In the genomic region with DNA sequence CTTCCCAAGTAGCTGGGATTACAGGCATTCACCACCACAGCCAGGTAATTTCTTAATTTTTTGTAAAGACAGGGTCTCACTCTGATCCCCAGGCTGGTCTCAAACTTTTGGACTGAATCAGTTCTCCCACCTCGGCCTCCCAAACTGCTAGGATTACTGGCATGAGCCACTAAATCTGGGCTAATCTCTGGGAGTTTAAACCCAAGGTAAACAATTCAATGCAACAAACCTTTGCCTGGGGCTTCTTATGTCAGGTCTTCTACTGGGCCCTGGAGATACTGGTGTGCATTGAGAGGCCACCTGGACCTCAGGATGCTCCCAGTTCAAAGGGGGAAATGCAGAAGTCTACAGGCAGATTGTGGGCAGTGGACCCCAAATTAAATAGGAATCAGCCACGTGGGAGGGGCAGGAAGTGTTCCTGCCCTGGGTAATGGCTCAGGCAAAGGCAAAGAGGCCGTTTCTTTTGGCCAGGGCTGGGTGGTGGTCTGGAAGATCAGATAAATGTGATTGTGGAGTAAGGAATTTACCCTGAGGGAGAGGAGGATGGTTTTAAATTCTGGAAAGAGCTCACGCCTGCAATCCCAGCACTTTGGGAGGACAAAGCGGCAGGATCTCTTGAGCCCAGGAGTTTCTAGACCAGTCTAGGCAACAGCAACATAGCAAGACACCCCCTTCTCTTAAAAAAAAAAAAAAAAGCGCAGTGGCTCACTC, we compare ENCODE assay signal across 1 cellular context.
TF ChIP-seq lines count a peak whose summit lies in the region.

No MANE protein-coding gene starts in this region.

TF ChIP-seq in GM23338, 12 proteins besides CTCF, POLR2A, EP300 and RAD21:
- TF ChIP-seq, protein P1, sequence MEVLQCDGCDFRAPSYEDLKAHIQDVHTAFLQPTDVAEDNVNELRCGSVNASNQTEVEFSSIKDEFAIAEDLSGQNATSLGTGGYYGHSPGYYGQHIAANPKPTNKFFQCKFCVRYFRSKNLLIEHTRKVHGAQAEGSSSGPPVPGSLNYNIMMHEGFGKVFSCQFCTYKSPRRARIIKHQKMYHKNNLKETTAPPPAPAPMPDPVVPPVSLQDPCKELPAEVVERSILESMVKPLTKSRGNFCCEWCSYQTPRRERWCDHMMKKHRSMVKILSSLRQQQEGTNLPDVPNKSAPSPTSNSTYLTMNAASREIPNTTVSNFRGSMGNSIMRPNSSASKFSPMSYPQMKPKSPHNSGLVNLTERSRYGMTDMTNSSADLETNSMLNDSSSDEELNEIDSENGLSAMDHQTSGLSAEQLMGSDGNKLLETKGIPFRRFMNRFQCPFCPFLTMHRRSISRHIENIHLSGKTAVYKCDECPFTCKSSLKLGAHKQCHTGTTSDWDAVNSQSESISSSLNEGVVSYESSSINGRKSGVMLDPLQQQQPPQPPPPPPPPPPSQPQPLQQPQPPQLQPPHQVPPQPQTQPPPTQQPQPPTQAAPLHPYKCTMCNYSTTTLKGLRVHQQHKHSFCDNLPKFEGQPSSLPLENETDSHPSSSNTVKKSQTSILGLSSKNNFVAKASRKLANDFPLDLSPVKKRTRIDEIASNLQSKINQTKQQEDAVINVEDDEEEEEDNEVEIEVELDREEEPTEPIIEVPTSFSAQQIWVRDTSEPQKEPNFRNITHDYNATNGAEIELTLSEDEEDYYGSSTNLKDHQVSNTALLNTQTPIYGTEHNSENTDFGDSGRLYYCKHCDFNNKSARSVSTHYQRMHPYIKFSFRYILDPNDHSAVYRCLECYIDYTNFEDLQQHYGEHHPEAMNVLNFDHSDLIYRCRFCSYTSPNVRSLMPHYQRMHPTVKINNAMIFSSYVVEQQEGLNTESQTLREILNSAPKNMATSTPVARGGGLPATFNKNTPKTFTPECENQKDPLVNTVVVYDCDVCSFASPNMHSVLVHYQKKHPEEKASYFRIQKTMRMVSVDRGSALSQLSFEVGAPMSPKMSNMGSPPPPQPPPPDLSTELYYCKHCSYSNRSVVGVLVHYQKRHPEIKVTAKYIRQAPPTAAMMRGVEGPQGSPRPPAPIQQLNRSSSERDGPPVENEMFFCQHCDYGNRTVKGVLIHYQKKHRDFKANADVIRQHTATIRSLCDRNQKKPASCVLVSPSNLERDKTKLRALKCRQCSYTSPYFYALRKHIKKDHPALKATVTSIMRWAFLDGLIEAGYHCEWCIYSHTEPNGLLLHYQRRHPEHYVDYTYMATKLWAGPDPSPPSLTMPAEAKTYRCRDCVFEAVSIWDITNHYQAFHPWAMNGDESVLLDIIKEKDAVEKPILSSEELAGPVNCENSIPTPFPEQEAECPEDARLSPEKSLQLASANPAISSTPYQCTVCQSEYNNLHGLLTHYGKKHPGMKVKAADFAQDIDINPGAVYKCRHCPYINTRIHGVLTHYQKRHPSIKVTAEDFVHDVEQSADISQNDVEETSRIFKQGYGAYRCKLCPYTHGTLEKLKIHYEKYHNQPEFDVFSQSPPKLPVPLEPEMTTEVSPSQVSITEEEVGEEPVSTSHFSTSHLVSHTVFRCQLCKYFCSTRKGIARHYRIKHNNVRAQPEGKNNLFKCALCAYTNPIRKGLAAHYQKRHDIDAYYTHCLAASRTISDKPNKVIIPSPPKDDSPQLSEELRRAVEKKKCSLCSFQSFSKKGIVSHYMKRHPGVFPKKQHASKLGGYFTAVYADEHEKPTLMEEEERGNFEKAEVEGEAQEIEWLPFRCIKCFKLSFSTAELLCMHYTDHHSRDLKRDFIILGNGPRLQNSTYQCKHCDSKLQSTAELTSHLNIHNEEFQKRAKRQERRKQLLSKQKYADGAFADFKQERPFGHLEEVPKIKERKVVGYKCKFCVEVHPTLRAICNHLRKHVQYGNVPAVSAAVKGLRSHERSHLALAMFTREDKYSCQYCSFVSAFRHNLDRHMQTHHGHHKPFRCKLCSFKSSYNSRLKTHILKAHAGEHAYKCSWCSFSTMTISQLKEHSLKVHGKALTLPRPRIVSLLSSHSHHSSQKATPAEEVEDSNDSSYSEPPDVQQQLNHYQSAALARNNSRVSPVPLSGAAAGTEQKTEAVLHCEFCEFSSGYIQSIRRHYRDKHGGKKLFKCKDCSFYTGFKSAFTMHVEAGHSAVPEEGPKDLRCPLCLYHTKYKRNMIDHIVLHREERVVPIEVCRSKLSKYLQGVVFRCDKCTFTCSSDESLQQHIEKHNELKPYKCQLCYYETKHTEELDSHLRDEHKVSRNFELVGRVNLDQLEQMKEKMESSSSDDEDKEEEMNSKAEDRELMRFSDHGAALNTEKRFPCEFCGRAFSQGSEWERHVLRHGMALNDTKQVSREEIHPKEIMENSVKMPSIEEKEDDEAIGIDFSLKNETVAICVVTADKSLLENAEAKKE (CRISPR knock-in tag; IDR thresholded peaks at IDR 0.05), result no peak
- TF ChIP-seq ZNF331 (CRISPR knock-in tag; IDR thresholded peaks at IDR 0.05; ENCODE audit: low read depth) (no peak), POLR2AphosphoS5 (IDR thresholded peaks at IDR 0.05; ENCODE audit: low read depth) (no peak), EZH2 (IDR thresholded peaks at IDR 0.05; ENCODE audit: low read depth, unreplicated experiment) (no peak), EZH2phosphoT487 (IDR thresholded peaks at IDR 0.05; ENCODE audit: unreplicated experiment) (no peak), STAT1 (IDR thresholded peaks at IDR 0.05; ENCODE audit: unreplicated experiment) (no peak), CREB1 (CRISPR knock-in tag; IDR thresholded peaks at IDR 0.05; ENCODE audit: low read depth) (no peak), ZNF114 (CRISPR knock-in tag; IDR thresholded peaks at IDR 0.05) (no peak), NANOG (IDR thresholded peaks at IDR 0.05; ENCODE audit: borderline replicate concordance) (no peak), JUNB (IDR thresholded peaks at IDR 0.05; ENCODE audit: unreplicated experiment) (no peak)
- TF ChIP-seq, protein P2, sequence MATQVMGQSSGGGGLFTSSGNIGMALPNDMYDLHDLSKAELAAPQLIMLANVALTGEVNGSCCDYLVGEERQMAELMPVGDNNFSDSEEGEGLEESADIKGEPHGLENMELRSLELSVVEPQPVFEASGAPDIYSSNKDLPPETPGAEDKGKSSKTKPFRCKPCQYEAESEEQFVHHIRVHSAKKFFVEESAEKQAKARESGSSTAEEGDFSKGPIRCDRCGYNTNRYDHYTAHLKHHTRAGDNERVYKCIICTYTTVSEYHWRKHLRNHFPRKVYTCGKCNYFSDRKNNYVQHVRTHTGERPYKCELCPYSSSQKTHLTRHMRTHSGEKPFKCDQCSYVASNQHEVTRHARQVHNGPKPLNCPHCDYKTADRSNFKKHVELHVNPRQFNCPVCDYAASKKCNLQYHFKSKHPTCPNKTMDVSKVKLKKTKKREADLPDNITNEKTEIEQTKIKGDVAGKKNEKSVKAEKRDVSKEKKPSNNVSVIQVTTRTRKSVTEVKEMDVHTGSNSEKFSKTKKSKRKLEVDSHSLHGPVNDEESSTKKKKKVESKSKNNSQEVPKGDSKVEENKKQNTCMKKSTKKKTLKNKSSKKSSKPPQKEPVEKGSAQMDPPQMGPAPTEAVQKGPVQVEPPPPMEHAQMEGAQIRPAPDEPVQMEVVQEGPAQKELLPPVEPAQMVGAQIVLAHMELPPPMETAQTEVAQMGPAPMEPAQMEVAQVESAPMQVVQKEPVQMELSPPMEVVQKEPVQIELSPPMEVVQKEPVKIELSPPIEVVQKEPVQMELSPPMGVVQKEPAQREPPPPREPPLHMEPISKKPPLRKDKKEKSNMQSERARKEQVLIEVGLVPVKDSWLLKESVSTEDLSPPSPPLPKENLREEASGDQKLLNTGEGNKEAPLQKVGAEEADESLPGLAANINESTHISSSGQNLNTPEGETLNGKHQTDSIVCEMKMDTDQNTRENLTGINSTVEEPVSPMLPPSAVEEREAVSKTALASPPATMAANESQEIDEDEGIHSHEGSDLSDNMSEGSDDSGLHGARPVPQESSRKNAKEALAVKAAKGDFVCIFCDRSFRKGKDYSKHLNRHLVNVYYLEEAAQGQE (IDR thresholded peaks at IDR 0.05; ENCODE audit: unreplicated experiment), result no peak
- TF ChIP-seq, protein P3, sequence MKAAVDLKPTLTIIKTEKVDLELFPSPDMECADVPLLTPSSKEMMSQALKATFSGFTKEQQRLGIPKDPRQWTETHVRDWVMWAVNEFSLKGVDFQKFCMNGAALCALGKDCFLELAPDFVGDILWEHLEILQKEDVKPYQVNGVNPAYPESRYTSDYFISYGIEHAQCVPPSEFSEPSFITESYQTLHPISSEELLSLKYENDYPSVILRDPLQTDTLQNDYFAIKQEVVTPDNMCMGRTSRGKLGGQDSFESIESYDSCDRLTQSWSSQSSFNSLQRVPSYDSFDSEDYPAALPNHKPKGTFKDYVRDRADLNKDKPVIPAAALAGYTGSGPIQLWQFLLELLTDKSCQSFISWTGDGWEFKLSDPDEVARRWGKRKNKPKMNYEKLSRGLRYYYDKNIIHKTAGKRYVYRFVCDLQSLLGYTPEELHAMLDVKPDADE (IDR thresholded peaks at IDR 0.05), result no peak
